8 cellular contexts compared by ENCODE assay signal in genomic region chr5:177132504-177133118, GRCh38. TPM values are rescaled to one million over a fixed set of nuclear protein-coding genes. Genes with fewer than 3 reads are reported as not detected.
DNase-seq lines count a peak whose midpoint lies in the region; ATAC-seq and TF ChIP-seq lines count a peak whose summit lies in the region.

No MANE protein-coding gene starts in this region.

- H3K27me3 ChIP-seq in GM06990 (replicated peaks; ENCODE audit: control insufficient read depth, insufficient read depth, low read length) (no peaks in the 10 kb centered on the region), heart left ventricle (no peaks in the 10 kb centered on the region)

- no peaks in the 10 kb centered on the region for H3K27me3 Mint-ChIP-seq in activated naive CD4-positive, alpha-beta T cell treated with anti-CD3 and anti-CD28 coated beads for 36 hours (ENCODE audit: low read depth)

- H3K36me3 ChIP-seq in GM06990 (ENCODE audit: control insufficient read depth, insufficient read depth, low read length) = peaks cover 6% of the 10 kb centered on the region
- peaks cover 0 to 27% (median 26%) of the 10 kb centered on the region in 9 donors for H3K36me3 ChIP-seq in heart left ventricle

- intact Hi-C loops in activated naive CD4-positive, alpha-beta T cell treated with anti-CD3 and anti-CD28 coated beads for 36 hours (cut with micrococcal nuclease) = loop anchor here (1.0 to 5.0 kb wide), 6 partner anchors 18 to 596 kb away; partner anchors contain the start of genes GRK6, PDLIM7, RGS14 and RNF44
- intact Hi-C loops in heart left ventricle (cut with DNase I) (loop anchor here in 1 of 10 donors (1.0 to 5.0 kb wide), 2 partner anchors 18 to 170 kb away; partner anchors contain the start of genes PRELID1 and RAB24), posterior cingulate gyrus (cut with DNase I) (loop anchor here (1.0 to 5.0 kb wide), 3 partner anchors 16 to 315 kb away; partner anchors contain the start of genes PRELID1, PRR7 and RAB24)

- H3K36me3 Mint-ChIP-seq in activated naive CD4-positive, alpha-beta T cell treated with anti-CD3 and anti-CD28 coated beads for 36 hours (ENCODE audit: low read depth) = peaks cover 23% of the 10 kb centered on the region

- H3K27ac ChIP-seq in heart left ventricle = peak overlapping the region; percentile 83 to 98 (median 94)

- H3K4me3 Mint-ChIP-seq in activated naive CD4-positive, alpha-beta T cell treated with anti-CD3 and anti-CD28 coated beads for 36 hours = peak overlapping the region; percentile 88

- DNase-seq in GM06990 (ENCODE audit: extremely low read depth, insufficient read length) (no peak), heart left ventricle (peak in 1 of 5 donors; percentile 25), posterior cingulate gyrus (peak in 7 of 10 donors; percentile 17 to 88 (median 50)), OCI-M1 (lab: John Stamatoyannopoulos, UW) (no peak), NCI-H2107 (lab: John Stamatoyannopoulos, UW) (no peak), GM13977 (ENCODE audit: low spot score) (no peak)
- DNase-seq in activated naive CD4-positive, alpha-beta T cell treated with anti-CD3 and anti-CD28 coated beads for 36 hours = peak; percentile 44

- H3K9me3 Mint-ChIP-seq in activated naive CD4-positive, alpha-beta T cell treated with anti-CD3 and anti-CD28 coated beads for 36 hours = no peaks in the 10 kb centered on the region

- H3K27ac Mint-ChIP-seq in activated naive CD4-positive, alpha-beta T cell treated with anti-CD3 and anti-CD28 coated beads for 36 hours = no peak overlapping the region

- ATAC-seq in HG02885 (IDR thresholded peaks at IDR 0.05; ENCODE audit: poor library complexity, unreplicated experiment) = peak; percentile 7
- peak in 3 of 4 donors; percentile 32 to 45 (median 38) for ATAC-seq in heart left ventricle

- CTCF ChIA-PET in activated naive CD4-positive, alpha-beta T cell treated with anti-CD3 and anti-CD28 coated beads for 36 hours (lab: Charles Lee) = interaction anchor here (2.7 kb wide), 1 partner anchor 19 kb away, joined by 16 read pairs; no protein-coding TSS in a partner anchor

- no peaks in the 10 kb centered on the region for H3K9me3 ChIP-seq in heart left ventricle

- 8 to 30% (median 21%) methylated on average over 21 to 57 of the region's 57 CpGs for WGBS in heart left ventricle, 4 donors

- in situ Hi-C loops in GM13977 (cut with MboI; ENCODE audit: low pct_unique_long_range_greater_than_20kb, low sequenced_read_pairs, unreplicated experiment) = no loop called here

- H3K4me3 ChIP-seq in GM06990 (replicated peaks; ENCODE audit: low read depth, low read length) = peak overlapping the region; percentile 55
- H3K4me3 ChIP-seq in heart left ventricle = peak overlapping the region; percentile 24 to 88 (median 76)

- H3K4me1 Mint-ChIP-seq in activated naive CD4-positive, alpha-beta T cell treated with anti-CD3 and anti-CD28 coated beads for 36 hours (ENCODE audit: low read depth) = peaks cover 53% of the 10 kb centered on the region

- peaks cover 4 to 58% (median 35%) of the 10 kb centered on the region in 12 donors for H3K4me1 ChIP-seq in heart left ventricle

- TF ChIP-seq CTCF in GM06990 (IDR thresholded peaks at IDR 0.05; ENCODE audit: insufficient read depth, low read length, poor library complexity, severe bottlenecking) (no peak), heart left ventricle (IDR thresholded peaks at IDR 0.05) (no peak), GM13977 (IDR thresholded peaks at IDR 0.05; ENCODE audit: extremely low read depth, insufficient read depth, missing control alignments) (no peak)

- no peak for TF ChIP-seq POLR2A in heart left ventricle (IDR thresholded peaks at IDR 0.05)

RNA-seq across cellular contexts. Expression of gene NSD1, which starts 1.0 kb away (rescaled TPM):
- total RNA-seq in activated naive CD4-positive, alpha-beta T cell treated with anti-CD3 and anti-CD28 coated beads for 36 hours = 10 to 100 TPM; 50.2 to 51.7 TPM
- 10 to 100 TPM; 25.8 to 64.6 (median 47.8) TPM for total RNA-seq in heart left ventricle
- 10 to 100 TPM; 10.9 to 16.1 TPM for polyA plus RNA-seq in heart left ventricle

RNA-seq across cellular contexts. Expression of gene FGFR4, which starts 45.9 kb away (rescaled TPM):
- total RNA-seq in activated naive CD4-positive, alpha-beta T cell treated with anti-CD3 and anti-CD28 coated beads for 36 hours = 1 to 10 TPM in 1 of 2 experiments, under 1 TPM in 1; 0.95 to 1.3 TPM
- total RNA-seq in heart left ventricle = 1 to 10 TPM in 3 of 9 donors, under 1 TPM in 5, not detected in 1; 0.35 to 2.6 (median 0.49) TPM
- under 1 TPM; 0.46 to 0.65 TPM for polyA plus RNA-seq in heart left ventricle

Comparison
In these comparisons a context has a peak if more than half of its experiments do, and no peak if none do; other contexts are left out.
1. DNase-seq: peak in activated naive CD4-positive, alpha-beta T cell treated with anti-CD3 and anti-CD28 coated beads for 36 hours (single experiment) and posterior cingulate gyrus (7 of 10); none in GM06990 (single experiment), OCI-M1 (single experiment), NCI-H2107 (single experiment) and GM13977 (single experiment).